ENCODE assay signal across 1 cellular context in the genomic region with DNA sequence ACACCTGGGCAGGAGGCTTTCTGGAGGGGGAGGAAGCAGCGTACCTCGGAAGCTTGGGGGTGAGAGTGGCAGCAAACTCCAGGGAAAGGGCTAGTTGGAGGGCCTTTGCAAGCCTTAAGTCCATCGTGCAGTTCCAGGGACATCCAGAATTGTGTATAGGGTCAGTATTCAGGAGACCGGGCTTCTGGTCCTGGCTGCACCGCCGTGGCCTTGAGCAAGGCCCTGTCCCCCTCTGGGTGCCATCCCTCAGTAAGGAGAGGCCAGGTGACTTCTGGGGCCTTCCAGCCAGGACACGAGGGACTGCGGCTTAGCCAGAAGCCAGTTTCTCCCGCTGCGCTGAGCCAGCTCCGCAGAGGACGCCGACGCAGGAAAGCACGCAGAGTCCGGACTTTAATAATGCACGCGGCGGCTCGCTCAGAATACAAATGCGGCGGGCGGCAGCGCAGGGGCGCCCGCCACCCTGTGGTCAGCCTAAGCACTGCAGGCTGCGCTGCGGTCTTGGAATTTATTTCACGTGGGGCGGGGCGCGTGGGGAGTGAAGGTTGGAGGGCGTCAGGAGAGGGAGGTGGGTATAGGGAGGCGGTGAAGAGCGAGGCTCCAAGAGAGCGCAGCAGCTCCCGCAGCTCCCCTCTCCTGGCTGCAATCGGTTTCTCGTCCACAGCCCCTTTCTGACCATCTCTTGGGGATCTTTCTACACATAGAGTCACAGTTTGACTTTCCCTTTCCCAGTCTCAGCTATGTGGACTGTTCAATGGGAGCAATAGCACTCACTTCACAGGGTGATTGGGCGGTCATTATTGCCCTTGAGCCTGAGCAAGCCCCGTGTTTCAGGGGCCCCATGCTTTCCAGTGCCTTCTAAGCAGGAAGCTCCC.
TF ChIP-seq lines count a peak whose summit lies in the region.

No MANE protein-coding gene starts in this region.

TF ChIP-seq in K562, 482 proteins besides CTCF, POLR2A, EP300 and RAD21 (continued from another document and continues in another):
- TF ChIP-seq MED1 (CRISPR knock-in tag; IDR thresholded peaks at IDR 0.05; ENCODE audit: borderline replicate concordance) (no peak), RBM34 (IDR thresholded peaks at IDR 0.05; ENCODE audit: borderline replicate concordance, insufficient read depth, low read length) (no peak), RB1 (IDR thresholded peaks at IDR 0.05; ENCODE audit: low read depth) (peak; percentile 66; the same call in 1 of the 2 replicates), NCOA1 (IDR thresholded peaks at IDR 0.05; ENCODE audit: low read depth) (no peak), XRCC5 (IDR thresholded peaks at IDR 0.05; ENCODE audit: low read depth, low read length) (peak; percentile 63; the same call in 1 of the 2 replicates), ZFPM2 (CRISPR knock-in tag; IDR thresholded peaks at IDR 0.05) (no peak), JUND (IDR thresholded peaks at IDR 0.05; ENCODE audit: borderline replicate concordance, low read depth, low read length) (peak; percentile 16; the same call in 1 of the 2 replicates), JUND (tag; IDR thresholded peaks at IDR 0.05; ENCODE audit: borderline replicate concordance, low read depth, low read length) (no peak), TOE1 (IDR thresholded peaks at IDR 0.05; ENCODE audit: borderline replicate concordance) (peak; percentile 46; the same call in 1 of the 2 replicates), TOE1 (CRISPR knock-in tag; IDR thresholded peaks at IDR 0.05; ENCODE audit: borderline replicate concordance, low read depth) (no peak), ATF1 (CRISPR knock-in tag; IDR thresholded peaks at IDR 0.05) (no peak), ATF1 (tag; IDR thresholded peaks at IDR 0.05) (0 out of 2 replicates have a peak, but pooled peaks have one; percentile 30), MXD1 (CRISPR knock-in tag; IDR thresholded peaks at IDR 0.05; ENCODE audit: borderline replicate concordance, poor library complexity, severe bottlenecking) (no peak), ZNF124 (CRISPR knock-in tag; IDR thresholded peaks at IDR 0.05) (no peak), CBFA2T2 (conservative IDR thresholded peaks at IDR 0.05) (no peak), DPF2 (IDR thresholded peaks at IDR 0.05) (no peak), HDAC8 (tag; IDR thresholded peaks at IDR 0.05) (no peak), SREBF2 (CRISPR knock-in tag; IDR thresholded peaks at IDR 0.05) (no peak), BHLHE40 (IDR thresholded peaks at IDR 0.05; ENCODE audit: low read length) (peak; percentile 31; the same call in 1 of the 2 replicates), MEIS2 (IDR thresholded peaks at IDR 0.05; ENCODE audit: partially characterized antibody) (no peak), ZNF717 (CRISPR knock-in tag; IDR thresholded peaks at IDR 0.05) (no peak), SMC3 (conservative IDR thresholded peaks at IDR 0.05; ENCODE audit: insufficient read depth, low read depth, low read length) (peak; percentile 82), CBX5 (IDR thresholded peaks at IDR 0.05; ENCODE audit: borderline replicate concordance, low read depth) (no peak), KHSRP (IDR thresholded peaks at IDR 0.05) (no peak), MYNN (IDR thresholded peaks at IDR 0.05) (no peak), MYNN (CRISPR knock-in tag; IDR thresholded peaks at IDR 0.05) (no peak), ARID2 (IDR thresholded peaks at IDR 0.05) (peak; percentile 44; the same call in 1 of the 2 replicates), ZBTB9 (CRISPR knock-in tag; IDR thresholded peaks at IDR 0.05) (no peak), TEAD4 (IDR thresholded peaks at IDR 0.05; ENCODE audit: low read length) (peak; percentile 31; the same call in 1 of the 2 replicates), TEAD4 (CRISPR knock-in tag; IDR thresholded peaks at IDR 0.05; ENCODE audit: borderline replicate concordance) (no peak), SMARCC2 (IDR thresholded peaks at IDR 0.05; ENCODE audit: low read depth) (no peak), NRF1 (conservative IDR thresholded peaks at IDR 0.05 in 1 of 2, IDR thresholded peaks at IDR 0.05 in 1 of 2) (peak; percentile 71 to 80), KLF16 (IDR thresholded peaks at IDR 0.05) (peak; percentile 40; the same call in 1 of the 2 replicates), CEBPB (tag; IDR thresholded peaks at IDR 0.05) (no peak), CHD2 (IDR thresholded peaks at IDR 0.05; ENCODE audit: low read depth, low read length) (no peak), HDAC2 (IDR thresholded peaks at IDR 0.05) (no peak), HNRNPLL (IDR thresholded peaks at IDR 0.05; ENCODE audit: low read depth, low read length, poor library complexity, severe bottlenecking) (peak; percentile 95), STAG1 (CRISPR knock-in tag; IDR thresholded peaks at IDR 0.05; ENCODE audit: borderline replicate concordance) (peak; percentile 78; the same call in 1 of the 2 replicates), HMGN3 (IDR thresholded peaks at IDR 0.05; ENCODE audit: borderline replicate concordance, extremely low read depth, insufficient read length, low read depth, low read length) (peak; percentile 46), MYC (IDR thresholded peaks at IDR 0.05; ENCODE audit: low read depth, low read length) (peak; percentile 52), MYC (CRISPR knock-in tag; IDR thresholded peaks at IDR 0.05; ENCODE audit: borderline replicate concordance, low read depth) (no peak), L3MBTL2 (IDR thresholded peaks at IDR 0.05) (peak; percentile 76), THAP12 (CRISPR knock-in tag; IDR thresholded peaks at IDR 0.05) (no peak)
- TF ChIP-seq, protein P1, sequence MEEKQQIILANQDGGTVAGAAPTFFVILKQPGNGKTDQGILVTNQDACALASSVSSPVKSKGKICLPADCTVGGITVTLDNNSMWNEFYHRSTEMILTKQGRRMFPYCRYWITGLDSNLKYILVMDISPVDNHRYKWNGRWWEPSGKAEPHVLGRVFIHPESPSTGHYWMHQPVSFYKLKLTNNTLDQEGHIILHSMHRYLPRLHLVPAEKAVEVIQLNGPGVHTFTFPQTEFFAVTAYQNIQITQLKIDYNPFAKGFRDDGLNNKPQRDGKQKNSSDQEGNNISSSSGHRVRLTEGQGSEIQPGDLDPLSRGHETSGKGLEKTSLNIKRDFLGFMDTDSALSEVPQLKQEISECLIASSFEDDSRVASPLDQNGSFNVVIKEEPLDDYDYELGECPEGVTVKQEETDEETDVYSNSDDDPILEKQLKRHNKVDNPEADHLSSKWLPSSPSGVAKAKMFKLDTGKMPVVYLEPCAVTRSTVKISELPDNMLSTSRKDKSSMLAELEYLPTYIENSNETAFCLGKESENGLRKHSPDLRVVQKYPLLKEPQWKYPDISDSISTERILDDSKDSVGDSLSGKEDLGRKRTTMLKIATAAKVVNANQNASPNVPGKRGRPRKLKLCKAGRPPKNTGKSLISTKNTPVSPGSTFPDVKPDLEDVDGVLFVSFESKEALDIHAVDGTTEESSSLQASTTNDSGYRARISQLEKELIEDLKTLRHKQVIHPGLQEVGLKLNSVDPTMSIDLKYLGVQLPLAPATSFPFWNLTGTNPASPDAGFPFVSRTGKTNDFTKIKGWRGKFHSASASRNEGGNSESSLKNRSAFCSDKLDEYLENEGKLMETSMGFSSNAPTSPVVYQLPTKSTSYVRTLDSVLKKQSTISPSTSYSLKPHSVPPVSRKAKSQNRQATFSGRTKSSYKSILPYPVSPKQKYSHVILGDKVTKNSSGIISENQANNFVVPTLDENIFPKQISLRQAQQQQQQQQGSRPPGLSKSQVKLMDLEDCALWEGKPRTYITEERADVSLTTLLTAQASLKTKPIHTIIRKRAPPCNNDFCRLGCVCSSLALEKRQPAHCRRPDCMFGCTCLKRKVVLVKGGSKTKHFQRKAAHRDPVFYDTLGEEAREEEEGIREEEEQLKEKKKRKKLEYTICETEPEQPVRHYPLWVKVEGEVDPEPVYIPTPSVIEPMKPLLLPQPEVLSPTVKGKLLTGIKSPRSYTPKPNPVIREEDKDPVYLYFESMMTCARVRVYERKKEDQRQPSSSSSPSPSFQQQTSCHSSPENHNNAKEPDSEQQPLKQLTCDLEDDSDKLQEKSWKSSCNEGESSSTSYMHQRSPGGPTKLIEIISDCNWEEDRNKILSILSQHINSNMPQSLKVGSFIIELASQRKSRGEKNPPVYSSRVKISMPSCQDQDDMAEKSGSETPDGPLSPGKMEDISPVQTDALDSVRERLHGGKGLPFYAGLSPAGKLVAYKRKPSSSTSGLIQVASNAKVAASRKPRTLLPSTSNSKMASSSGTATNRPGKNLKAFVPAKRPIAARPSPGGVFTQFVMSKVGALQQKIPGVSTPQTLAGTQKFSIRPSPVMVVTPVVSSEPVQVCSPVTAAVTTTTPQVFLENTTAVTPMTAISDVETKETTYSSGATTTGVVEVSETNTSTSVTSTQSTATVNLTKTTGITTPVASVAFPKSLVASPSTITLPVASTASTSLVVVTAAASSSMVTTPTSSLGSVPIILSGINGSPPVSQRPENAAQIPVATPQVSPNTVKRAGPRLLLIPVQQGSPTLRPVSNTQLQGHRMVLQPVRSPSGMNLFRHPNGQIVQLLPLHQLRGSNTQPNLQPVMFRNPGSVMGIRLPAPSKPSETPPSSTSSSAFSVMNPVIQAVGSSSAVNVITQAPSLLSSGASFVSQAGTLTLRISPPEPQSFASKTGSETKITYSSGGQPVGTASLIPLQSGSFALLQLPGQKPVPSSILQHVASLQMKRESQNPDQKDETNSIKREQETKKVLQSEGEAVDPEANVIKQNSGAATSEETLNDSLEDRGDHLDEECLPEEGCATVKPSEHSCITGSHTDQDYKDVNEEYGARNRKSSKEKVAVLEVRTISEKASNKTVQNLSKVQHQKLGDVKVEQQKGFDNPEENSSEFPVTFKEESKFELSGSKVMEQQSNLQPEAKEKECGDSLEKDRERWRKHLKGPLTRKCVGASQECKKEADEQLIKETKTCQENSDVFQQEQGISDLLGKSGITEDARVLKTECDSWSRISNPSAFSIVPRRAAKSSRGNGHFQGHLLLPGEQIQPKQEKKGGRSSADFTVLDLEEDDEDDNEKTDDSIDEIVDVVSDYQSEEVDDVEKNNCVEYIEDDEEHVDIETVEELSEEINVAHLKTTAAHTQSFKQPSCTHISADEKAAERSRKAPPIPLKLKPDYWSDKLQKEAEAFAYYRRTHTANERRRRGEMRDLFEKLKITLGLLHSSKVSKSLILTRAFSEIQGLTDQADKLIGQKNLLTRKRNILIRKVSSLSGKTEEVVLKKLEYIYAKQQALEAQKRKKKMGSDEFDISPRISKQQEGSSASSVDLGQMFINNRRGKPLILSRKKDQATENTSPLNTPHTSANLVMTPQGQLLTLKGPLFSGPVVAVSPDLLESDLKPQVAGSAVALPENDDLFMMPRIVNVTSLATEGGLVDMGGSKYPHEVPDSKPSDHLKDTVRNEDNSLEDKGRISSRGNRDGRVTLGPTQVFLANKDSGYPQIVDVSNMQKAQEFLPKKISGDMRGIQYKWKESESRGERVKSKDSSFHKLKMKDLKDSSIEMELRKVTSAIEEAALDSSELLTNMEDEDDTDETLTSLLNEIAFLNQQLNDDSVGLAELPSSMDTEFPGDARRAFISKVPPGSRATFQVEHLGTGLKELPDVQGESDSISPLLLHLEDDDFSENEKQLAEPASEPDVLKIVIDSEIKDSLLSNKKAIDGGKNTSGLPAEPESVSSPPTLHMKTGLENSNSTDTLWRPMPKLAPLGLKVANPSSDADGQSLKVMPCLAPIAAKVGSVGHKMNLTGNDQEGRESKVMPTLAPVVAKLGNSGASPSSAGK (IDR thresholded peaks at IDR 0.05), result peak; percentile 80
- TF ChIP-seq, protein P2, sequence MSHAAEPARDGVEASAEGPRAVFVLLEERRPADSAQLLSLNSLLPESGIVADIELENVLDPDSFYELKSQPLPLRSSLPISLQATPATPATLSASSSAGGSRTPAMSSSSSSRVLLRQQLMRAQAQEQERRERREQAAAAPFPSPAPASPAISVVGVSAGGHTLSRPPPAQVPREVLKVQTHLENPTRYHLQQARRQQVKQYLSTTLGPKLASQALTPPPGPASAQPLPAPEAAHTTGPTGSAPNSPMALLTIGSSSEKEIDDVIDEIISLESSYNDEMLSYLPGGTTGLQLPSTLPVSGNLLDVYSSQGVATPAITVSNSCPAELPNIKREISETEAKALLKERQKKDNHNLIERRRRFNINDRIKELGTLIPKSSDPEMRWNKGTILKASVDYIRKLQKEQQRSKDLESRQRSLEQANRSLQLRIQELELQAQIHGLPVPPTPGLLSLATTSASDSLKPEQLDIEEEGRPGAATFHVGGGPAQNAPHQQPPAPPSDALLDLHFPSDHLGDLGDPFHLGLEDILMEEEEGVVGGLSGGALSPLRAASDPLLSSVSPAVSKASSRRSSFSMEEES (CRISPR knock-in tag; IDR thresholded peaks at IDR 0.05), result no peak
- TF ChIP-seq, protein P3, sequence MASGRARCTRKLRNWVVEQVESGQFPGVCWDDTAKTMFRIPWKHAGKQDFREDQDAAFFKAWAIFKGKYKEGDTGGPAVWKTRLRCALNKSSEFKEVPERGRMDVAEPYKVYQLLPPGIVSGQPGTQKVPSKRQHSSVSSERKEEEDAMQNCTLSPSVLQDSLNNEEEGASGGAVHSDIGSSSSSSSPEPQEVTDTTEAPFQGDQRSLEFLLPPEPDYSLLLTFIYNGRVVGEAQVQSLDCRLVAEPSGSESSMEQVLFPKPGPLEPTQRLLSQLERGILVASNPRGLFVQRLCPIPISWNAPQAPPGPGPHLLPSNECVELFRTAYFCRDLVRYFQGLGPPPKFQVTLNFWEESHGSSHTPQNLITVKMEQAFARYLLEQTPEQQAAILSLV (tag; IDR thresholded peaks at IDR 0.05), result no peak
